ENCODE assay signal across 14 cellular contexts in genomic region chr13:104625196-104625595, GRCh38.
"Had no signal": no experiment of that assay in that cellular context is flagged by ENCODE, and none has a peak within 500 bp of the region (broad histone marks: within the 10 kb centered on the region; RNA-seq: fewer than 3 reads in every experiment).

No MANE protein-coding gene starts in this region.

- H3K4me3 ChIP-seq: heart left ventricle, ovary, tibial artery, upper lobe of left lung, vagina had no signal

- ATAC-seq: foreskin keratinocyte; heart left ventricle; naive thymus-derived CD4-positive, alpha-beta T cell; right cardiac atrium had no signal

- DNase-seq: dermis blood vessel endothelial cell; erythroblast; heart left ventricle; hippocampal formation; naive thymus-derived CD4-positive, alpha-beta T cell; nephron progenitor cell; ovary; right cardiac atrium; small intestine; stimulated activated CD4-positive, alpha-beta T cell treated with anti-CD3 and anti-CD28 coated beads, Interleukin-12 subunit alpha, Interleukin-12 subunit beta, amount 100 ng/mL, for 4 hours; tibial artery; upper lobe of left lung had no signal

- H3K4me1 ChIP-seq: foreskin keratinocyte, heart left ventricle, tibial artery, upper lobe of left lung, vagina had no signal

- H3K9me3 ChIP-seq: heart left ventricle, ovary, tibial artery, upper lobe of left lung, vagina had no signal

- H3K27me3 ChIP-seq: foreskin keratinocyte, heart left ventricle, ovary, tibial artery, upper lobe of left lung, vagina had no signal

- H3K27ac ChIP-seq: foreskin keratinocyte, heart left ventricle, ovary, tibial artery, upper lobe of left lung, vagina had no signal

- H3K36me3 ChIP-seq: heart left ventricle, ovary, tibial artery, upper lobe of left lung, vagina had no signal
